In the genomic region with DNA sequence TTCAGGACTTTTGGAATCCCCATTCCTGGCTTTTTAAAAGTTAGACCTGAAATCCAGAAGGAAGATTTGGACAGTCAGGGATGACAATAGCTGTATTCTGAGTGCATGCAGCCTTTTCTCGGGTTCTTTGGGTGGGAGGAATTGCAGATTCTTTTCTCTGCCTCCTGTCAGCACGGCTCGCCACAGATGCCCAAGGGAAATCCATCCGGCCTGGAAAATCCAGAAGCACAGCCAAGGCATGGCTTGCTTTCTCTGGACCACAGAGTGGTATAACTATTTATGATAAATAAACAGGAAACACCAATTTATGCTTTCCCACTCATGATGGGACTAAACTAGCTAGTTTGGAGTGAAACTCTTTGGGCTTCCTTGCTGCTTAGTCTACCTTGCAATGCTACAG, we compare ENCODE assay signal across 9 cellular contexts. TPM values are rescaled to one million over a fixed set of nuclear protein-coding genes. Genes with fewer than 3 reads are reported as not detected.
DNase-seq lines count a peak whose midpoint lies in the region; ATAC-seq and TF ChIP-seq lines count a peak whose summit lies in the region.
"Had no signal": no experiment of that assay in that cellular context is flagged by ENCODE, and none has a peak within 500 bp of the region (broad histone marks: within the 10 kb centered on the region; RNA-seq: fewer than 3 reads in every experiment).

No MANE protein-coding gene starts in this region.

- peaks cover 78% of the 10 kb centered on the region for H3K79me2 ChIP-seq in GM23338 (replicated peaks; ENCODE audit: insufficient read depth)

- H3K4me1 ChIP-seq in tibial nerve (peaks cover 0 to 56% (median 33%) of the 10 kb centered on the region in 4 donors), GM23338 (ENCODE audit: insufficient read depth) (peaks cover 5% of the 10 kb centered on the region; the same call in 1 of the 2 replicates)

- H3K4me3 ChIP-seq in tibial nerve (peak overlapping the region in 2 of 4 donors; percentile 10 to 19), GM23338 (no peak overlapping the region)

- TF ChIP-seq CTCF in tibial nerve (IDR thresholded peaks at IDR 0.05) (no peak), GM23338 (conservative IDR thresholded peaks at IDR 0.05; ENCODE audit: low read depth in 2 of 2) (no peak)

- 8 to 17% methylated on average over 4 of the region's 4 CpGs for WGBS in tibial nerve, 2 donors

- ATAC-seq in GM23338 (no peak), GM18858 (IDR thresholded peaks at IDR 0.05; ENCODE audit: unreplicated experiment) (no peak), GM18505 (IDR thresholded peaks at IDR 0.05; ENCODE audit: unreplicated experiment) (no peak)

- DNase-seq in activated T-cell treated with anti-CD3 and anti-CD28 coated beads, Interleukin-2, amount 50 U/mL, for 24 hours: no peak
- DNase-seq in activated T-cell treated with anti-CD3 and anti-CD28 coated beads for 4 hours: no peak
- no peak for DNase-seq in immature natural killer cell
- DNase-seq in tibial nerve (ENCODE audit: low spot score in 2 of 2): no peak
- no peak for DNase-seq in GM23338 (ENCODE audit: low spot score)

- H3K9me3 Mint-ChIP-seq in activated T-cell treated with anti-CD3 and anti-CD28 coated beads, Interleukin-2, amount 50 U/mL, for 24 hours: no peaks in the 10 kb centered on the region
- peaks cover 7% of the 10 kb centered on the region for H3K9me3 Mint-ChIP-seq in activated naive CD8-positive, alpha-beta T cell (ENCODE audit: low read depth)
- H3K9me3 Mint-ChIP-seq in immature natural killer cell (no peaks in the 10 kb centered on the region), GM23338 (peaks cover 11% of the 10 kb centered on the region)

- TF ChIP-seq POLR2A in tibial nerve (IDR thresholded peaks at IDR 0.05) (no peak), GM18505 (IDR thresholded peaks at IDR 0.05; ENCODE audit: borderline replicate concordance, extremely low read depth, insufficient read depth, insufficient read length) (no peak)

- H3K4me3 Mint-ChIP-seq in activated T-cell treated with anti-CD3 and anti-CD28 coated beads, Interleukin-2, amount 50 U/mL, for 24 hours: peak overlapping the region; percentile 69
- peak overlapping the region; percentile 81 for H3K4me3 Mint-ChIP-seq in activated naive CD8-positive, alpha-beta T cell
- H3K4me3 Mint-ChIP-seq in immature natural killer cell (peak overlapping the region; percentile 87 to 95 (median 91)), GM23338 (no peak overlapping the region)

- peaks cover 3% of the 10 kb centered on the region; the same call in 1 of the 2 replicates for H4K20me1 ChIP-seq in GM23338 (replicated peaks; ENCODE audit: insufficient read depth)

- H3K9me3 ChIP-seq in tibial nerve: no peaks in the 10 kb centered on the region

- no peak overlapping the region for H3K4me2 ChIP-seq in GM23338

- peaks cover 61% of the 10 kb centered on the region for H3K4me1 Mint-ChIP-seq in activated T-cell treated with anti-CD3 and anti-CD28 coated beads, Interleukin-2, amount 50 U/mL, for 24 hours (ENCODE audit: low read depth)
- H3K4me1 Mint-ChIP-seq in activated naive CD8-positive, alpha-beta T cell (ENCODE audit: low read depth): peaks cover 33% of the 10 kb centered on the region
- H3K4me1 Mint-ChIP-seq in immature natural killer cell (peaks cover 54 to 71% of the 10 kb centered on the region in 2 donors), GM23338 (peaks cover 11% of the 10 kb centered on the region; the same call in 2 of the 3 replicates)

- no peaks in the 10 kb centered on the region for H3K27me3 Mint-ChIP-seq in activated T-cell treated with anti-CD3 and anti-CD28 coated beads, Interleukin-2, amount 50 U/mL, for 24 hours
- no peaks in the 10 kb centered on the region for H3K27me3 Mint-ChIP-seq in activated naive CD8-positive, alpha-beta T cell
- H3K27me3 Mint-ChIP-seq in immature natural killer cell (ENCODE audit: low read depth in 3 of 3) (peaks cover 0 to 1% (median 0%) of the 10 kb centered on the region in 3 donors), GM23338 (ENCODE audit: insufficient read depth, low read depth, poor library complexity) (peaks cover 6% of the 10 kb centered on the region)

- no peaks in the 10 kb centered on the region for H3K27me3 ChIP-seq in tibial nerve
- H3K27me3 ChIP-seq in GM23338 (ENCODE audit: insufficient read depth): no peaks in the 10 kb centered on the region

- no peak for TF ChIP-seq EP300 in tibial nerve (IDR thresholded peaks at IDR 0.05)

- H3K36me3 ChIP-seq in tibial nerve (no peaks in the 10 kb centered on the region), GM23338 (ENCODE audit: insufficient read depth) (no peaks in the 10 kb centered on the region)

- H3K27ac ChIP-seq in tibial nerve (peak overlapping the region; percentile 45 to 93 (median 75)), GM23338 (ENCODE audit: low read depth) (no peak overlapping the region)

- no peak overlapping the region for H2AFZ ChIP-seq in GM23338

- H3K27ac Mint-ChIP-seq in activated T-cell treated with anti-CD3 and anti-CD28 coated beads, Interleukin-2, amount 50 U/mL, for 24 hours: peak overlapping the region; percentile 88
- H3K27ac Mint-ChIP-seq in activated naive CD8-positive, alpha-beta T cell: peak overlapping the region; percentile 76
- H3K27ac Mint-ChIP-seq in immature natural killer cell (peak overlapping the region; percentile 85 to 96 (median 92)), GM23338 (no peak overlapping the region)

- H3K9me2 ChIP-seq in GM23338 (ENCODE audit: insufficient read depth): no peaks in the 10 kb centered on the region

- no peaks in the 10 kb centered on the region for H3F3A ChIP-seq in GM23338 (replicated peaks; ENCODE audit: low read depth)

- peaks cover 7% of the 10 kb centered on the region for H3K36me3 Mint-ChIP-seq in activated T-cell treated with anti-CD3 and anti-CD28 coated beads, Interleukin-2, amount 50 U/mL, for 24 hours (ENCODE audit: low read depth)
- peaks cover 2% of the 10 kb centered on the region for H3K36me3 Mint-ChIP-seq in activated naive CD8-positive, alpha-beta T cell
- H3K36me3 Mint-ChIP-seq in immature natural killer cell (peaks cover 3 to 6% (median 4%) of the 10 kb centered on the region in 3 donors), GM23338 (ENCODE audit: low read depth) (peaks cover 26% of the 10 kb centered on the region)

TF ChIP-seq in GM23338, 12 proteins besides CTCF, POLR2A, EP300 and RAD21:
- TF ChIP-seq ZNF114 (CRISPR knock-in tag; IDR thresholded peaks at IDR 0.05) (no peak), CREB1 (CRISPR knock-in tag; IDR thresholded peaks at IDR 0.05; ENCODE audit: low read depth) (no peak), EZH2phosphoT487 (IDR thresholded peaks at IDR 0.05; ENCODE audit: unreplicated experiment) (no peak), EZH2 (IDR thresholded peaks at IDR 0.05; ENCODE audit: low read depth, unreplicated experiment) (no peak)
- TF ChIP-seq, protein P1, sequence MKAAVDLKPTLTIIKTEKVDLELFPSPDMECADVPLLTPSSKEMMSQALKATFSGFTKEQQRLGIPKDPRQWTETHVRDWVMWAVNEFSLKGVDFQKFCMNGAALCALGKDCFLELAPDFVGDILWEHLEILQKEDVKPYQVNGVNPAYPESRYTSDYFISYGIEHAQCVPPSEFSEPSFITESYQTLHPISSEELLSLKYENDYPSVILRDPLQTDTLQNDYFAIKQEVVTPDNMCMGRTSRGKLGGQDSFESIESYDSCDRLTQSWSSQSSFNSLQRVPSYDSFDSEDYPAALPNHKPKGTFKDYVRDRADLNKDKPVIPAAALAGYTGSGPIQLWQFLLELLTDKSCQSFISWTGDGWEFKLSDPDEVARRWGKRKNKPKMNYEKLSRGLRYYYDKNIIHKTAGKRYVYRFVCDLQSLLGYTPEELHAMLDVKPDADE (IDR thresholded peaks at IDR 0.05): no peak
TF ChIP-seq in GM23338: peak in this region for 0.

RNA-seq across cellular contexts. Expression of a gene that starts 59.1 kb away (rescaled TPM):
- polyA plus RNA-seq in immature natural killer cell (not detected), GM23338 (2016; fragmentation: Nextera tagmentation; extraction: Ambion mirVana) (not detected in 2 replicates)
- total RNA-seq in tibial nerve: not detected
- not detected in 2 replicates for total RNA-seq in GM23338 (2014; rRNA removed; shearing (Covaris generic))
- total RNA-seq: endothelial cell of umbilical vein had no signal
- polyA plus RNA-seq: endothelial cell of umbilical vein had no signal
